8 cellular contexts compared by ENCODE assay signal in genomic region chr1:67686272-67687197, GRCh38. TPM values are rescaled to one million over a fixed set of nuclear protein-coding genes. Genes with fewer than 3 reads are reported as not detected.
DNase-seq lines count a peak whose midpoint lies in the region; ATAC-seq lines count a peak whose summit lies in the region.

No MANE protein-coding gene starts in this region.

- H3K9me3 ChIP-seq in muscle layer of colon (ENCODE audit: low read length) = no peaks in the 10 kb centered on the region

- peaks cover 15% of the 10 kb centered on the region for H3K4me1 ChIP-seq in muscle layer of colon (ENCODE audit: insufficient read depth, low read length)

- H3K36me3 Mint-ChIP-seq in activated T-cell treated with anti-CD3 and anti-CD28 coated beads, Interleukin-2, amount 50 U/mL, for 24 hours (ENCODE audit: low read depth) = peaks cover 41% of the 10 kb centered on the region

- H3K36me3 ChIP-seq in muscle layer of colon (ENCODE audit: insufficient read depth, low read length) = peaks cover 3% of the 10 kb centered on the region

- ATAC-seq in GM21526 (IDR thresholded peaks at IDR 0.05; ENCODE audit: low FRiP score, unreplicated experiment) (peak; percentile 29), esophagus mucosa (peak; percentile 80)

- peak overlapping the region; percentile 89 for H3K4me3 Mint-ChIP-seq in activated T-cell treated with anti-CD3 and anti-CD28 coated beads, Interleukin-2, amount 50 U/mL, for 24 hours

- peak overlapping the region; percentile 98 for H3K27ac Mint-ChIP-seq in activated T-cell treated with anti-CD3 and anti-CD28 coated beads, Interleukin-2, amount 50 U/mL, for 24 hours

- H3K27me3 ChIP-seq in muscle layer of colon (ENCODE audit: control insufficient read depth in 1 of 2, insufficient read depth in 2 of 2, low read length in 2 of 2) = no peaks in the 10 kb centered on the region

- DNase-seq in DMS 273 treated with DMSO at 0.1 percent for 48 hours (lab: John Stamatoyannopoulos, UW) (peak; percentile 85), HuH-7 (ENCODE audit: low spot score) (peak; percentile 50), OCI-M1 (lab: John Stamatoyannopoulos, UW) (peak; percentile 93)
- DNase-seq in activated T-cell treated with anti-CD3 and anti-CD28 coated beads, Interleukin-2, amount 50 U/mL, for 24 hours = peak; percentile 73
- DNase-seq in stimulated activated naive CD4-positive, alpha-beta T cell treated with Interleukin-2 at 50 U/mL for 16 hours (lab: John Stamatoyannopoulos, UW) = peak; percentile 37

- H3K4me3 ChIP-seq in muscle layer of colon (ENCODE audit: low read depth in 1 of 2, low read length in 2 of 2) = peak overlapping the region; percentile 39 to 83

- H3K27ac ChIP-seq in muscle layer of colon (ENCODE audit: low read depth, low read length) = peak overlapping the region; percentile 86

- no peaks in the 10 kb centered on the region for H3K9me3 Mint-ChIP-seq in activated T-cell treated with anti-CD3 and anti-CD28 coated beads, Interleukin-2, amount 50 U/mL, for 24 hours

- no peaks in the 10 kb centered on the region for H3K27me3 Mint-ChIP-seq in activated T-cell treated with anti-CD3 and anti-CD28 coated beads, Interleukin-2, amount 50 U/mL, for 24 hours

- peaks cover 46% of the 10 kb centered on the region for H3K4me1 Mint-ChIP-seq in activated T-cell treated with anti-CD3 and anti-CD28 coated beads, Interleukin-2, amount 50 U/mL, for 24 hours (ENCODE audit: low read depth)

- peak overlapping the region; percentile 54 for H3K9ac ChIP-seq in muscle layer of colon (ENCODE audit: low read length)

RNA-seq across cellular contexts. Expression of gene GADD45A, which starts 1.5 kb away (rescaled TPM):
- 34.5 TPM for total RNA-seq in esophagus mucosa

Comparison
In these comparisons a context has a peak if more than half of its experiments do, and no peak if none do; other contexts are left out.
1. Peak in every context shown above with its lines: DNase-seq, ATAC-seq, H3K4me3 ChIP-seq and H3K27ac ChIP-seq.
2. DNase-seq: peak in every context shown above with its lines; median percentile 93 in OCI-M1; 85 in DMS 273 treated with DMSO at 0.1 percent for 48 hours; 73 in activated T-cell treated with anti-CD3 and anti-CD28 coated beads, Interleukin-2, amount 50 U/mL, for 24 hours; 50 in HuH-7; 37 in stimulated activated naive CD4-positive, alpha-beta T cell treated with Interleukin-2 at 50 U/mL for 16 hours.